ENCODE assay signal across 25 cellular contexts in the genomic region with DNA sequence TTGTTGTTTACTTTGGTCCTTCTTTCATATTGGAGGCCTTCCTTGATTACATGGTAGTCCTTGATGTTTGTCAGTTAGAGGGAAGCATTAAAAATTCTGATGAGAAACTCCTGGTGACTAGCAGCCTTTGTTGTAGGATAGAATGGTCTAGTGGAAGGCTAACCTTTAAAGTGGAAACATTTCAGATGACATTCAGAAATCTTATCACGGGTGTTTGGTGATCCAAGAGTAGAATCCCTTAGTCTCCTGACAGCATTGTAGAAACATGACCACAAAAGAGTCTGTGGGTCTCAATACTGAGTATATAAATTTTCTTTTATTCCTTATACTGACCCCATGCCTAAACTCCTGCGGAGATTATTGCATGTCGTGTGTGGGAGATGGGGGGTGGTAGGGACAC.
"Had no signal": no experiment of that assay in that cellular context is flagged by ENCODE, and none has a peak within 500 bp of the region (broad histone marks: within the 10 kb centered on the region; RNA-seq: fewer than 3 reads in every experiment).

No MANE protein-coding gene starts in this region.

- H3K4me1 Mint-ChIP-seq: endodermal cell, nephron had no signal

- H3K36me3 ChIP-seq: uterus had no signal

- ATAC-seq: left lobe of liver; sciatic nerve; SK-N-SH treated with all-trans-retinoic acid at 6 μM for 48 hours; stimulated activated memory B cell treated with anti-CD40 and anti-IgM and Interleukin-4, amounts not matched to agents 10 μg/mL and 1 μg/mL and 100 μg/mL, for 72 hours had no signal

- H3K27me3 Mint-ChIP-seq: stimulated activated memory B cell treated with anti-CD40 and anti-IgM and Interleukin-4, amounts not matched to agents 10 μg/mL and 1 μg/mL and 100 μg/mL, for 72 hours had no signal

- DNase-seq: activated CD4-positive, CD25-positive, alpha-beta regulatory T cell treated with anti-CD3 and anti-CD28 coated beads, Interleukin-2, amount 50 U/mL, for 72 hours; activated naive CD4-positive, alpha-beta T cell treated with Interleukin-2 at 50 U/mL for 16 hours; activated T-cell treated with anti-CD3 and anti-CD28 coated beads, Interleukin-2, amount 50 U/mL, for 1 hour; amniotic stem cell; cerebellar nuclear complex; endodermal cell; heart right ventricle; small intestine; stimulated activated CD4-positive, alpha-beta T cell treated with anti-CD3 and anti-CD28 coated beads, Interleukin-2, amount 100 ng/mL, for 24 hours; stomach; uterus; WERI-Rb-1 had no signal

- H3K9me3 ChIP-seq: stomach, suprapubic skin, uterus had no signal

- H3K27ac ChIP-seq: coronary artery, epithelial cell of prostate, parathyroid adenoma, stomach, suprapubic skin, tibial nerve, uterus, WERI-Rb-1 had no signal

- H3K4me3 Mint-ChIP-seq: endodermal cell; mesothelial cell of epicardium; nephron; stimulated activated memory B cell treated with anti-CD40 and anti-IgM and Interleukin-4, amounts not matched to agents 10 μg/mL and 1 μg/mL and 100 μg/mL, for 72 hours; T-helper 2 cell treated with Interferon-gamma antibody and Interleukin-4, amounts not matched to agents 5 μg/mL and 100 μg/mL, for 36 hours had no signal

- H3K27me3 ChIP-seq: heart right ventricle, stomach, suprapubic skin, tibial nerve, uterus had no signal

- H3K27ac Mint-ChIP-seq: activated T-helper 2 cell treated with anti-CD3 and anti-CD28 coated beads, Interferon-gamma antibody, Interleukin-2, Interleukin-4, amounts not matched to agents 10 μg/mL and 5 μg/mL and 100 μg/mL, durations not matched to agents 14 hours and 24 hours and 36 hours; endodermal cell; mesothelial cell of epicardium; nephron; stimulated activated memory B cell treated with anti-CD40 and anti-IgM and Interleukin-4, amounts not matched to agents 10 μg/mL and 1 μg/mL and 100 μg/mL, for 72 hours; T-helper 2 cell treated with Interferon-gamma antibody and Interleukin-4, amounts not matched to agents 5 μg/mL and 100 μg/mL, for 36 hours had no signal

- H3K4me1 ChIP-seq: parathyroid adenoma had no signal

- H3K4me3 ChIP-seq: coronary artery, heart right ventricle, stomach, suprapubic skin, tibial nerve, uterus had no signal
